Comparison of ENCODE assay signal across 1 cellular context in the genomic region with DNA sequence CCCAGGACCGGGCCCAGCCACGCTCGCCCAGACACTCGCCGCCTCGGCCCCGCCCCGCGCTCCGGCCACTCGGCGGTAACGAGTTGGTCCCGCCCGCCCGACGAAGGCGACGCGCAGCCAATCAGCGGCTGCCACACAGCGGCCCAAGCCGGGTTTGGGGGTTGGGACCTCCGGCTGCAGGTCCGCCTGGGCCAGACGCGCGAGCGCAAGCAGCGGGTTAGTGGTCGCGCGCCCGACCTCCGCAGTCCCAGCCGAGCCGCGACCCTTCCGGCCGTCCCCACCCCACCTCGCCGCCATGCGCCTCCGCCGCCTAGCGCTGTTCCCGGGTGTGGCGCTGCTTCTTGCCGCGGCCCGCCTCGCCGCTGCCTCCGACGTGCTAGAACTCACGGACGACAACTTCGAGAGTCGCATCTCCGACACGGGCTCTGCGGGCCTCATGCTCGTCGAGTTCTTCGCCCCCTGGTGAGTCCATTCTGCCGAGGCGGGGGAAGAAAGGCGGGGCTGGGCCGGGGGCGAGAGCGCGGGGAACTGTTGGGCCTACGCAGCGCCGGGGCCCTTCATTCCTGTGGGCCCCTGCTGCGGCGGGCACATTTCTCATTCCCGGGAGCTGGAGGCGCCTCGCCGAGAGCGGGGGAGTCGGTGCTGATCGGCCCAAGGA.
A peak's percentile ranks its signal among the peaks of the same experiment; 100 is the strongest.
TF ChIP-seq lines count a peak whose summit lies in the region.
"Not testable (repeated sequence)": the region's sequence is repeated elsewhere in the genome, so short reads cannot be mapped to it uniquely, and the experiment has no call there.

A gene (plus strand): TSS at position 194 of the 658 bp plus-strand sequence. CDS start 102 bp downstream, at position 296.

TF ChIP-seq in HepG2, 621 proteins besides CTCF, POLR2A, EP300 and RAD21 (continued from another document and continues in another):
- TF ChIP-seq, protein P1, sequence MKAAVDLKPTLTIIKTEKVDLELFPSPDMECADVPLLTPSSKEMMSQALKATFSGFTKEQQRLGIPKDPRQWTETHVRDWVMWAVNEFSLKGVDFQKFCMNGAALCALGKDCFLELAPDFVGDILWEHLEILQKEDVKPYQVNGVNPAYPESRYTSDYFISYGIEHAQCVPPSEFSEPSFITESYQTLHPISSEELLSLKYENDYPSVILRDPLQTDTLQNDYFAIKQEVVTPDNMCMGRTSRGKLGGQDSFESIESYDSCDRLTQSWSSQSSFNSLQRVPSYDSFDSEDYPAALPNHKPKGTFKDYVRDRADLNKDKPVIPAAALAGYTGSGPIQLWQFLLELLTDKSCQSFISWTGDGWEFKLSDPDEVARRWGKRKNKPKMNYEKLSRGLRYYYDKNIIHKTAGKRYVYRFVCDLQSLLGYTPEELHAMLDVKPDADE (CRISPR knock-in tag; IDR thresholded peaks at IDR 0.05) = peak; percentile 88; the same call in 1 of the 2 replicates
- TF ChIP-seq KMT2B (CRISPR knock-in tag; IDR thresholded peaks at IDR 0.05) (peak; percentile 63), ZC3H13 (CRISPR knock-in tag; IDR thresholded peaks at IDR 0.05) (peak; percentile 86), POGZ (CRISPR knock-in tag; IDR thresholded peaks at IDR 0.05) (peak; percentile 55; the same call in 1 of the 2 replicates), BRD4 (CRISPR knock-in tag; IDR thresholded peaks at IDR 0.05) (peak; percentile 69; the same call in 1 of the 2 replicates), DNMT1 (CRISPR knock-in tag; IDR thresholded peaks at IDR 0.05) (peak; percentile 72; the same call in 1 of the 2 replicates), MIER3 (CRISPR knock-in tag; IDR thresholded peaks at IDR 0.05; ENCODE audit: borderline replicate concordance) (peak; percentile 25; the same call in 1 of the 2 replicates), SALL2 (CRISPR knock-in tag; IDR thresholded peaks at IDR 0.05) (peak; percentile 66), GABPB1 (CRISPR knock-in tag; IDR thresholded peaks at IDR 0.05) (peak; percentile 80), ZSCAN31 (CRISPR knock-in tag; IDR thresholded peaks at IDR 0.05; ENCODE audit: low read depth) (peak; percentile 55), ZNF230 (CRISPR knock-in tag; IDR thresholded peaks at IDR 0.05) (peak; percentile 85; the same call in 1 of the 2 replicates), TOPORS (CRISPR knock-in tag; IDR thresholded peaks at IDR 0.05) (peak; percentile 71; the same call in 1 of the 2 replicates), REPIN1 (CRISPR knock-in tag; IDR thresholded peaks at IDR 0.05; ENCODE audit: borderline replicate concordance, low read depth) (peak; percentile 85), TBX2 (CRISPR knock-in tag; IDR thresholded peaks at IDR 0.05; ENCODE audit: borderline replicate concordance) (peak; percentile 63; the same call in 1 of the 2 replicates), PHF20 (CRISPR knock-in tag; IDR thresholded peaks at IDR 0.05) (peak; percentile 63; the same call in 1 of the 2 replicates), TCF12 (CRISPR knock-in tag; IDR thresholded peaks at IDR 0.05) (0 out of 2 replicates have a peak, but pooled peaks have one; percentile 25), KLF6 (CRISPR knock-in tag; IDR thresholded peaks at IDR 0.05) (0 out of 2 replicates have a peak, but pooled peaks have one; percentile 58), ZNF446 (CRISPR knock-in tag; IDR thresholded peaks at IDR 0.05) (peak; percentile 52; the same call in 1 of the 2 replicates), MAZ (CRISPR knock-in tag; IDR thresholded peaks at IDR 0.05; ENCODE audit: low read depth) (peak; percentile 87), ASH2L (IDR thresholded peaks at IDR 0.05; ENCODE audit: insufficient read length, low read depth, low read length) (peak; percentile 75), RBFOX2 (IDR thresholded peaks at IDR 0.05; ENCODE audit: low read depth, low read length) (peak; percentile 96), ZNF589 (CRISPR knock-in tag; conservative IDR thresholded peaks at IDR 0.05) (peak; percentile 85; the same call in 1 of the 2 replicates), HNRNPLL (IDR thresholded peaks at IDR 0.05; ENCODE audit: low read depth, low read length, poor library complexity, severe bottlenecking) (peak; percentile 78), NFYC (CRISPR knock-in tag; IDR thresholded peaks at IDR 0.05) (peak; percentile 86), SKI (IDR thresholded peaks at IDR 0.05; ENCODE audit: partially characterized antibody) (peak; percentile 62), MIER2 (CRISPR knock-in tag; IDR thresholded peaks at IDR 0.05) (0 out of 2 replicates have a peak, but pooled peaks have one; percentile 29), ZNF891 (CRISPR knock-in tag; IDR thresholded peaks at IDR 0.05) (peak; percentile 45; the same call in 1 of the 2 replicates)
- TF ChIP-seq, protein P2, sequence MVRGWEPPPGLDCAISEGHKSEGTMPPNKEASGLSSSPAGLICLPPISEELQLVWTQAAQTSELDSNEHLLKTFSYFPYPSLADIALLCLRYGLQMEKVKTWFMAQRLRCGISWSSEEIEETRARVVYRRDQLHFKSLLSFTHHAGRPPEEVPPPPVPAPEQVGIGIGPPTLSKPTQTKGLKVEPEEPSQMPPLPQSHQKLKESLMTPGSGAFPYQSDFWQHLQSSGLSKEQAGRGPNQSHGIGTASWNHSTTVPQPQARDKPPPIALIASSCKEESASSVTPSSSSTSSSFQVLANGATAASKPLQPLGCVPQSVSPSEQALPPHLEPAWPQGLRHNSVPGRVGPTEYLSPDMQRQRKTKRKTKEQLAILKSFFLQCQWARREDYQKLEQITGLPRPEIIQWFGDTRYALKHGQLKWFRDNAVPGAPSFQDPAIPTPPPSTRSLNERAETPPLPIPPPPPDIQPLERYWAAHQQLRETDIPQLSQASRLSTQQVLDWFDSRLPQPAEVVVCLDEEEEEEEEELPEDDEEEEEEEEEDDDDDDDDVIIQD (CRISPR knock-in tag; IDR thresholded peaks at IDR 0.05; ENCODE audit: low read depth) = 0 out of 2 replicates have a peak, but pooled peaks have one; percentile 40
- TF ChIP-seq, protein P3, sequence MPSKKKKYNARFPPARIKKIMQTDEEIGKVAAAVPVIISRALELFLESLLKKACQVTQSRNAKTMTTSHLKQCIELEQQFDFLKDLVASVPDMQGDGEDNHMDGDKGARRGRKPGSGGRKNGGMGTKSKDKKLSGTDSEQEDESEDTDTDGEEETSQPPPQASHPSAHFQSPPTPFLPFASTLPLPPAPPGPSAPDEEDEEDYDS (CRISPR knock-in tag; IDR thresholded peaks at IDR 0.05) = peak; percentile 95
- TF ChIP-seq, protein P4, sequence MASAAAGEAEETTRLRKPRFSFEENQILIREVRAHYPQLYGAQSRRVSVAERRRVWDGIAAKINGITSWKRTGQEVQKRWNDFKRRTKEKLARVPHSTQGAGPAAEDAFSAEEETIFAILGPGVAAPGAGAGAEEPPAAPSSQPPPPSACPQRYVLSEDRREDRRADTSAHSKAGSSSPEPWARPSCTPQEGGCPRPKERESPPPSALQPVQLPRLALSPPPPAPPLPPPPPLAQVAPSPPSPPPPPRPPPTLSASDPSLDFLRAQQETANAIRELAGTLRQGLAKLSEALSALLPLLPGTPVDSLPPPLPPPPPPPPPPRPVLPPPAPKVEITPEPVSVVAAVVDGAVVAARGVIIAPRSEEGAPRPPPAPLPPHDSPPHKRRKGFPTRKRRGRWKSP (CRISPR knock-in tag; IDR thresholded peaks at IDR 0.05) = 0 out of 2 replicates have a peak, but pooled peaks have one; percentile 52
- TF ChIP-seq, protein P5, sequence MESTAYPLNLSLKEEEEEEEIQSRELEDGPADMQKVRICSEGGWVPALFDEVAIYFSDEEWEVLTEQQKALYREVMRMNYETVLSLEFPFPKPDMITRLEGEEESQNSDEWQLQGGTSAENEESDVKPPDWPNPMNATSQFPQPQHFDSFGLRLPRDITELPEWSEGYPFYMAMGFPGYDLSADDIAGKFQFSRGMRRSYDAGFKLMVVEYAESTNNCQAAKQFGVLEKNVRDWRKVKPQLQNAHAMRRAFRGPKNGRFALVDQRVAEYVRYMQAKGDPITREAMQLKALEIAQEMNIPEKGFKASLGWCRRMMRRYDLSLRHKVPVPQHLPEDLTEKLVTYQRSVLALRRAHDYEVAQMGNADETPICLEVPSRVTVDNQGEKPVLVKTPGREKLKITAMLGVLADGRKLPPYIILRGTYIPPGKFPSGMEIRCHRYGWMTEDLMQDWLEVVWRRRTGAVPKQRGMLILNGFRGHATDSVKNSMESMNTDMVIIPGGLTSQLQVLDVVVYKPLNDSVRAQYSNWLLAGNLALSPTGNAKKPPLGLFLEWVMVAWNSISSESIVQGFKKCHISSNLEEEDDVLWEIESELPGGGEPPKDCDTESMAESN (CRISPR knock-in tag; conservative IDR thresholded peaks at IDR 0.05) = peak; percentile 75
- TF ChIP-seq, protein P6, sequence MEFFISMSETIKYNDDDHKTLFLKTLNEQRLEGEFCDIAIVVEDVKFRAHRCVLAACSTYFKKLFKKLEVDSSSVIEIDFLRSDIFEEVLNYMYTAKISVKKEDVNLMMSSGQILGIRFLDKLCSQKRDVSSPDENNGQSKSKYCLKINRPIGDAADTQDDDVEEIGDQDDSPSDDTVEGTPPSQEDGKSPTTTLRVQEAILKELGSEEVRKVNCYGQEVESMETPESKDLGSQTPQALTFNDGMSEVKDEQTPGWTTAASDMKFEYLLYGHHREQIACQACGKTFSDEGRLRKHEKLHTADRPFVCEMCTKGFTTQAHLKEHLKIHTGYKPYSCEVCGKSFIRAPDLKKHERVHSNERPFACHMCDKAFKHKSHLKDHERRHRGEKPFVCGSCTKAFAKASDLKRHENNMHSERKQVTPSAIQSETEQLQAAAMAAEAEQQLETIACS (CRISPR knock-in tag; IDR thresholded peaks at IDR 0.05) = peak; percentile 56
- TF ChIP-seq, protein P7, sequence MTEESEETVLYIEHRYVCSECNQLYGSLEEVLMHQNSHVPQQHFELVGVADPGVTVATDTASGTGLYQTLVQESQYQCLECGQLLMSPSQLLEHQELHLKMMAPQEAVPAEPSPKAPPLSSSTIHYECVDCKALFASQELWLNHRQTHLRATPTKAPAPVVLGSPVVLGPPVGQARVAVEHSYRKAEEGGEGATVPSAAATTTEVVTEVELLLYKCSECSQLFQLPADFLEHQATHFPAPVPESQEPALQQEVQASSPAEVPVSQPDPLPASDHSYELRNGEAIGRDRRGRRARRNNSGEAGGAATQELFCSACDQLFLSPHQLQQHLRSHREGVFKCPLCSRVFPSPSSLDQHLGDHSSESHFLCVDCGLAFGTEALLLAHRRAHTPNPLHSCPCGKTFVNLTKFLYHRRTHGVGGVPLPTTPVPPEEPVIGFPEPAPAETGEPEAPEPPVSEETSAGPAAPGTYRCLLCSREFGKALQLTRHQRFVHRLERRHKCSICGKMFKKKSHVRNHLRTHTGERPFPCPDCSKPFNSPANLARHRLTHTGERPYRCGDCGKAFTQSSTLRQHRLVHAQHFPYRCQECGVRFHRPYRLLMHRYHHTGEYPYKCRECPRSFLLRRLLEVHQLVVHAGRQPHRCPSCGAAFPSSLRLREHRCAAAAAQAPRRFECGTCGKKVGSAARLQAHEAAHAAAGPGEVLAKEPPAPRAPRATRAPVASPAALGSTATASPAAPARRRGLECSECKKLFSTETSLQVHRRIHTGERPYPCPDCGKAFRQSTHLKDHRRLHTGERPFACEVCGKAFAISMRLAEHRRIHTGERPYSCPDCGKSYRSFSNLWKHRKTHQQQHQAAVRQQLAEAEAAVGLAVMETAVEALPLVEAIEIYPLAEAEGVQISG (CRISPR knock-in tag; IDR thresholded peaks at IDR 0.05) = peak; percentile 81
- TF ChIP-seq, protein P8, sequence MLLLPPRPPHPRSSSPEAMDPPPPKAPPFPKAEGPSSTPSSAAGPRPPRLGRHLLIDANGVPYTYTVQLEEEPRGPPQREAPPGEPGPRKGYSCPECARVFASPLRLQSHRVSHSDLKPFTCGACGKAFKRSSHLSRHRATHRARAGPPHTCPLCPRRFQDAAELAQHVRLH (CRISPR knock-in tag; IDR thresholded peaks at IDR 0.05; ENCODE audit: borderline replicate concordance, low read depth) = peak; percentile 70; the same call in 1 of the 2 replicates
- TF ChIP-seq TCF12 (IDR thresholded peaks at IDR 0.05); MAZ (IDR thresholded peaks at IDR 0.05; ENCODE audit: borderline replicate concordance, low read depth, low read length): not testable (repeated sequence)
- TF ChIP-seq, protein P9, sequence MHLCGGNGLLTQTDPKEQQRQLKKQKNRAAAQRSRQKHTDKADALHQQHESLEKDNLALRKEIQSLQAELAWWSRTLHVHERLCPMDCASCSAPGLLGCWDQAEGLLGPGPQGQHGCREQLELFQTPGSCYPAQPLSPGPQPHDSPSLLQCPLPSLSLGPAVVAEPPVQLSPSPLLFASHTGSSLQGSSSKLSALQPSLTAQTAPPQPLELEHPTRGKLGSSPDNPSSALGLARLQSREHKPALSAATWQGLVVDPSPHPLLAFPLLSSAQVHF (CRISPR knock-in tag; IDR thresholded peaks at IDR 0.05) = peak; percentile 64; the same call in 1 of the 2 replicates
- TF ChIP-seq, protein P10, sequence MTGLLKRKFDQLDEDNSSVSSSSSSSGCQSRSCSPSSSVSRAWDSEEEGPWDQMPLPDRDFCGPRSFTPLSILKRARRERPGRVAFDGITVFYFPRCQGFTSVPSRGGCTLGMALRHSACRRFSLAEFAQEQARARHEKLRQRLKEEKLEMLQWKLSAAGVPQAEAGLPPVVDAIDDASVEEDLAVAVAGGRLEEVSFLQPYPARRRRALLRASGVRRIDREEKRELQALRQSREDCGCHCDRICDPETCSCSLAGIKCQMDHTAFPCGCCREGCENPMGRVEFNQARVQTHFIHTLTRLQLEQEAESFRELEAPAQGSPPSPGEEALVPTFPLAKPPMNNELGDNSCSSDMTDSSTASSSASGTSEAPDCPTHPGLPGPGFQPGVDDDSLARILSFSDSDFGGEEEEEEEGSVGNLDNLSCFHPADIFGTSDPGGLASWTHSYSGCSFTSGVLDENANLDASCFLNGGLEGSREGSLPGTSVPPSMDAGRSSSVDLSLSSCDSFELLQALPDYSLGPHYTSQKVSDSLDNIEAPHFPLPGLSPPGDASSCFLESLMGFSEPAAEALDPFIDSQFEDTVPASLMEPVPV (CRISPR knock-in tag; IDR thresholded peaks at IDR 0.05) = peak; percentile 44; the same call in 1 of the 2 replicates
- TF ChIP-seq, protein P11, sequence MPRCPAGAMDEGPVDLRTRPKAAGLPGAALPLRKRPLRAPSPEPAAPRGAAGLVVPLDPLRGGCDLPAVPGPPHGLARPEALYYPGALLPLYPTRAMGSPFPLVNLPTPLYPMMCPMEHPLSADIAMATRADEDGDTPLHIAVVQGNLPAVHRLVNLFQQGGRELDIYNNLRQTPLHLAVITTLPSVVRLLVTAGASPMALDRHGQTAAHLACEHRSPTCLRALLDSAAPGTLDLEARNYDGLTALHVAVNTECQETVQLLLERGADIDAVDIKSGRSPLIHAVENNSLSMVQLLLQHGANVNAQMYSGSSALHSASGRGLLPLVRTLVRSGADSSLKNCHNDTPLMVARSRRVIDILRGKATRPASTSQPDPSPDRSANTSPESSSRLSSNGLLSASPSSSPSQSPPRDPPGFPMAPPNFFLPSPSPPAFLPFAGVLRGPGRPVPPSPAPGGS (CRISPR knock-in tag; IDR thresholded peaks at IDR 0.05) = peak; percentile 51; the same call in 1 of the 2 replicates
- TF ChIP-seq, protein P12, sequence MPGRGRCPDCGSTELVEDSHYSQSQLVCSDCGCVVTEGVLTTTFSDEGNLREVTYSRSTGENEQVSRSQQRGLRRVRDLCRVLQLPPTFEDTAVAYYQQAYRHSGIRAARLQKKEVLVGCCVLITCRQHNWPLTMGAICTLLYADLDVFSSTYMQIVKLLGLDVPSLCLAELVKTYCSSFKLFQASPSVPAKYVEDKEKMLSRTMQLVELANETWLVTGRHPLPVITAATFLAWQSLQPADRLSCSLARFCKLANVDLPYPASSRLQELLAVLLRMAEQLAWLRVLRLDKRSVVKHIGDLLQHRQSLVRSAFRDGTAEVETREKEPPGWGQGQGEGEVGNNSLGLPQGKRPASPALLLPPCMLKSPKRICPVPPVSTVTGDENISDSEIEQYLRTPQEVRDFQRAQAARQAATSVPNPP (CRISPR knock-in tag; IDR thresholded peaks at IDR 0.05) = peak; percentile 55; the same call in 1 of the 2 replicates
